8 cellular contexts compared by ENCODE assay signal in genomic region chr16:11667824-11668589, GRCh38. TPM values are rescaled to one million over a fixed set of nuclear protein-coding genes. Genes with fewer than 3 reads are reported as not detected.
A peak's percentile ranks its signal among the peaks of the same experiment; 100 is the strongest.
DNase-seq lines count a peak whose midpoint lies in the region; ATAC-seq and TF ChIP-seq lines count a peak whose summit lies in the region.

TSS of gene SNN (plus strand) at chr16:11668455. CDS start at chr16:11676060, 7,605 bp downstream.

- peak within 1 kb of the TSS; percentile 96 for H3K27ac Mint-ChIP-seq in activated naive CD8-positive, alpha-beta T cell treated with anti-CD3 and anti-CD28 coated beads, Interleukin-2, amount 10 ng/mL, durations not matched to agents 7 days and 5 days

- H3K4me3 Mint-ChIP-seq in activated naive CD8-positive, alpha-beta T cell treated with anti-CD3 and anti-CD28 coated beads, Interleukin-2, amount 10 ng/mL, durations not matched to agents 7 days and 5 days: peak within 1 kb of the TSS; percentile 88

- H3K36me3 Mint-ChIP-seq in activated naive CD8-positive, alpha-beta T cell treated with anti-CD3 and anti-CD28 coated beads, Interleukin-2, amount 10 ng/mL, durations not matched to agents 7 days and 5 days: peaks cover 1% of the 10 kb centered on the region

- no peaks in the 10 kb centered on the region for H3K9me3 Mint-ChIP-seq in activated naive CD8-positive, alpha-beta T cell treated with anti-CD3 and anti-CD28 coated beads, Interleukin-2, amount 10 ng/mL, durations not matched to agents 7 days and 5 days

- peaks cover 53% of the 10 kb centered on the region for H3K4me1 Mint-ChIP-seq in activated naive CD8-positive, alpha-beta T cell treated with anti-CD3 and anti-CD28 coated beads, Interleukin-2, amount 10 ng/mL, durations not matched to agents 7 days and 5 days

- H3K36me3 ChIP-seq in parathyroid adenoma (ENCODE audit: control insufficient read depth, insufficient read depth, low read length) (no peaks in the 10 kb centered on the region), thymus (ENCODE audit: control insufficient read depth, insufficient read depth) (no peaks in the 10 kb centered on the region)

- no peaks in the 10 kb centered on the region for H3K79me2 ChIP-seq in parathyroid adenoma

- H3K4me2 ChIP-seq in parathyroid adenoma (ENCODE audit: low read length): peak within 1 kb of the TSS; percentile 93

- H3K9me3 ChIP-seq in parathyroid adenoma (ENCODE audit: control insufficient read depth, low read length) (no peaks in the 10 kb centered on the region), thymus (ENCODE audit: control insufficient read depth) (no peaks in the 10 kb centered on the region)

- H3K9ac ChIP-seq in parathyroid adenoma: no peak within 1 kb of the TSS

- H3K27ac ChIP-seq in parathyroid adenoma (peak within 1 kb of the TSS; percentile 49), thymus (ENCODE audit: low read depth) (peak within 1 kb of the TSS; percentile 73)

- intact Hi-C loops in Right ventricle myocardium superior (cut with DNase I): no loop called here

- H3K4me3 ChIP-seq in parathyroid adenoma (ENCODE audit: low read depth, low read length) (peak within 1 kb of the TSS; percentile 68), thymus (ENCODE audit: low read length) (peak within 1 kb of the TSS; percentile 89)

- ATAC-seq in GM21825 (IDR thresholded peaks at IDR 0.05; ENCODE audit: unreplicated experiment) (peak; percentile 45), Right ventricle myocardium superior (ENCODE audit: poor library complexity) (peak; percentile 92)
- ATAC-seq in activated naive CD8-positive, alpha-beta T cell treated with anti-CD3 and anti-CD28 coated beads, Interleukin-2, amount 10 ng/mL, durations not matched to agents 7 days and 5 days (ENCODE audit: low read depth): peak; percentile 75

- POLR2A ChIA-PET in activated naive CD8-positive, alpha-beta T cell treated with anti-CD3 and anti-CD28 coated beads, Interleukin-2, amount 10 ng/mL, durations not matched to agents 7 days and 5 days (lab: Charles Lee): interaction anchor here (0.7 to 1.9 kb wide), 4 partner anchors 9 to 86 kb away, joined by 3 to 7 read pairs (median 4); partner anchors contain the start of gene TXNDC11

- H3K4me1 ChIP-seq in parathyroid adenoma: peaks cover 9% of the 10 kb centered on the region
- H3K4me1 ChIP-seq in thymus (ENCODE audit: control insufficient read depth, insufficient read depth, low read length): peaks cover 71% of the 10 kb centered on the region

- H3K27me3 ChIP-seq in parathyroid adenoma (ENCODE audit: control insufficient read depth, insufficient read depth, low read length) (no peaks in the 10 kb centered on the region), thymus (ENCODE audit: control insufficient read depth, insufficient read depth) (no peaks in the 10 kb centered on the region)

- 10% methylated on average over 89 of the region's 90 CpGs for WGBS in thymus

- TF ChIP-seq CTCF in parathyroid adenoma (IDR thresholded peaks at IDR 0.05): no peak

- H3K27me3 Mint-ChIP-seq in activated naive CD8-positive, alpha-beta T cell treated with anti-CD3 and anti-CD28 coated beads, Interleukin-2, amount 10 ng/mL, durations not matched to agents 7 days and 5 days: no peaks in the 10 kb centered on the region

- H2AFZ ChIP-seq in parathyroid adenoma: peak within 1 kb of the TSS; percentile 91

- DNase-seq in DMS79 (lab: John Stamatoyannopoulos, UW) (peak; percentile 57), M059J (ENCODE audit: low read depth) (peak; percentile 84), SW 1271 (lab: John Stamatoyannopoulos, UW) (peak; percentile 20 to 45), Right ventricle myocardium superior (peak; percentile 93)
- peak; percentile 92 for DNase-seq in activated naive CD8-positive, alpha-beta T cell treated with anti-CD3 and anti-CD28 coated beads, Interleukin-2, amount 10 ng/mL, durations not matched to agents 7 days and 5 days

RNA-seq across cellular contexts. Expression of gene SNN, which starts in this region (rescaled TPM):
- total RNA-seq in M059J (2014; rRNA removed; shearing (Covaris generic)): 9.2 and 14.7 TPM in 2 replicates
- 10 to 100 TPM; 30.1 to 31.8 TPM for total RNA-seq in activated naive CD8-positive, alpha-beta T cell treated with anti-CD3 and anti-CD28 coated beads, Interleukin-2, amount 10 ng/mL, durations not matched to agents 7 days and 5 days
- 28.3 TPM for total RNA-seq in Right ventricle myocardium superior
- 21.6 TPM for polyA plus RNA-seq in thymus

Comparison
In these comparisons a context has a peak if more than half of its experiments do, and no peak if none do; other contexts are left out.
1. Peak in every context shown above with its lines: DNase-seq, ATAC-seq, H3K4me3 ChIP-seq and H3K27ac ChIP-seq.
2. DNase-seq: peak in every context shown above with its lines; median percentile 93 in Right ventricle myocardium superior; 92 in activated naive CD8-positive, alpha-beta T cell treated with anti-CD3 and anti-CD28 coated beads, Interleukin-2, amount 10 ng/mL, durations not matched to agents 7 days and 5 days; 84 in M059J; 57 in DMS79; 32 in SW 1271.